ENCODE assay signal across 11 cellular contexts in genomic region chr18:57441395-57441794, GRCh38. TPM values are rescaled to one million over a fixed set of nuclear protein-coding genes. Genes with fewer than 3 reads are reported as not detected.
DNase-seq lines count a peak whose midpoint lies in the region; ATAC-seq and TF ChIP-seq lines count a peak whose summit lies in the region.
"Had no signal": no experiment of that assay in that cellular context is flagged by ENCODE, and none has a peak within 500 bp of the region (broad histone marks: within the 10 kb centered on the region; RNA-seq: fewer than 3 reads in every experiment).

No MANE protein-coding gene starts in this region.

- H3K4me3 ChIP-seq in Jurkat, Clone E6-1 (ENCODE audit: low read length): peak overlapping the region; percentile 22
- H3K4me3 ChIP-seq in epithelial cell of esophagus (ENCODE audit: low read length) (no peak overlapping the region), skeletal muscle cell (ENCODE audit: low read depth, low read length) (peak overlapping the region; percentile 16)
- H3K4me3 ChIP-seq: A549, Peyer's patch had no signal

- DNase-seq in activated CD4-positive, CD25-positive, alpha-beta regulatory T cell treated with anti-CD3 and anti-CD28 coated beads, Interleukin-2, amount 50 U/mL, for 72 hours: no peak
- DNase-seq in Jurkat, Clone E6-1 (ENCODE audit: low read depth, low spot score): no peak
- peak; percentile 46 for DNase-seq in epithelial cell of esophagus (ENCODE audit: low read depth)
- no peak for DNase-seq in skeletal muscle cell (ENCODE audit: low read depth)
- no peak for DNase-seq in C1 segment of cervical spinal cord (lab: John Stamatoyannopoulos, UW)
- no peak for DNase-seq in Right ventricle myocardium superior
- DNase-seq: KG1, Peyer's patch had no signal

- no peak for TF ChIP-seq CTCF in epithelial cell of esophagus (IDR thresholded peaks at IDR 0.05; ENCODE audit: insufficient read depth, low read depth, low read length, missing control alignments)

- intact Hi-C loops in Right ventricle myocardium superior (cut with DNase I): no loop called here

- ATAC-seq in activated CD4-positive, CD25-positive, alpha-beta regulatory T cell treated with anti-CD3 and anti-CD28 coated beads, Interleukin-2, amount 50 U/mL, for 24 hours: peak; percentile 36 to 42
- ATAC-seq in HG03442 (IDR thresholded peaks at IDR 0.05; ENCODE audit: unreplicated experiment) (no peak), Right ventricle myocardium superior (ENCODE audit: poor library complexity) (no peak)
- ATAC-seq: A549 had no signal

RNA-seq across cellular contexts. Expression of gene ONECUT2, which starts 6.2 kb away (rescaled TPM):
- polyA plus RNA-seq in Jurkat, Clone E6-1 (2012; ENCODE audit: insufficient read depth, insufficient read length): 3.9 TPM
- total RNA-seq in Right ventricle myocardium superior: 0.03 TPM

Comparison
In these comparisons a context has a peak if more than half of its experiments do, and no peak if none do; other contexts are left out.
1. ATAC-seq: peak in activated CD4-positive, CD25-positive, alpha-beta regulatory T cell treated with anti-CD3 and anti-CD28 coated beads, Interleukin-2, amount 50 U/mL, for 24 hours (2 of 2); none in HG03442 (single experiment) and Right ventricle myocardium superior (single experiment).